9 cellular contexts compared by ENCODE assay signal in genomic region chr2:235505210-235505741, GRCh38. TPM values are rescaled to one million over a fixed set of nuclear protein-coding genes. Genes with fewer than 3 reads are reported as not detected.
A peak's percentile ranks its signal among the peaks of the same experiment; 100 is the strongest.
DNase-seq lines count a peak whose midpoint lies in the region; ATAC-seq and TF ChIP-seq lines count a peak whose summit lies in the region.
"Had no signal": no experiment of that assay in that cellular context is flagged by ENCODE, and none has a peak within 500 bp of the region (broad histone marks: within the 10 kb centered on the region; RNA-seq: fewer than 3 reads in every experiment).

No MANE protein-coding gene starts in this region.

- H3K36me3 Mint-ChIP-seq in stimulated activated naive B cell treated with anti-CD40 and anti-IgM and Interleukin-4, amounts not matched to agents 10 μg/mL and 1 μg/mL and 100 μg/mL, for 72 hours, result no peaks in the 10 kb centered on the region

- POLR2A ChIA-PET in SK-N-SH (lab: Yijun Ruan, JAX), result no interaction called here

- no peaks in the 10 kb centered on the region for H3K9me2 ChIP-seq in SK-N-SH

- H3K27ac ChIP-seq in SK-N-SH (ENCODE audit: low read depth in 2 of 2, low read length in 1 of 2) (peak overlapping the region in 1 of 2 experiments; percentile 30; a peak in 1 of 4 replicates), lower lobe of right lung (peak overlapping the region; percentile 33), tibial nerve (peak overlapping the region in 3 of 4 donors; percentile 60 to 82 (median 80))

- no peak overlapping the region for H3K4me3 ChIP-seq in SK-N-SH (ENCODE audit: low read depth in 2 of 2, low read length in 1 of 2)
- H3K4me3 ChIP-seq in lower lobe of right lung, result peak overlapping the region; percentile 17
- no peak overlapping the region for H3K4me3 ChIP-seq in tibial nerve

- WGBS in SK-N-SH (ENCODE audit: low lambda C conversion rate), result 93% methylated on average over 7 of the region's 7 CpGs
- 44 to 51% methylated on average over 7 of the region's 7 CpGs for WGBS in tibial nerve, 2 donors

- no peak for TF ChIP-seq RAD21 in SK-N-SH (IDR thresholded peaks at IDR 0.05; ENCODE audit: low read length)

- peaks cover 26 to 62% of the 10 kb centered on the region in 2 donors for H3K27me3 Mint-ChIP-seq in stimulated activated naive B cell treated with anti-CD40 and anti-IgM and Interleukin-4, amounts not matched to agents 10 μg/mL and 1 μg/mL and 100 μg/mL, for 72 hours

- no peak overlapping the region for H3K4me2 ChIP-seq in SK-N-SH

- H4K20me1 ChIP-seq in SK-N-SH (ENCODE audit: insufficient read depth), result peaks cover 50% of the 10 kb centered on the region

- intact Hi-C loops in lower lobe of right lung (cut with DNase I), result no loop called here

- H3K4me3 Mint-ChIP-seq in stimulated activated naive B cell treated with anti-CD40 and anti-IgM and Interleukin-4, amounts not matched to agents 10 μg/mL and 1 μg/mL and 100 μg/mL, for 72 hours, result no peak overlapping the region

- peaks cover 3% of the 10 kb centered on the region for H3F3A ChIP-seq in SK-N-SH (replicated peaks; ENCODE audit: insufficient read depth)

- H3K9me3 ChIP-seq in SK-N-SH, result no peaks in the 10 kb centered on the region
- H3K9me3 ChIP-seq in lower lobe of right lung, result no peaks in the 10 kb centered on the region
- H3K9me3 ChIP-seq in tibial nerve, result no peaks in the 10 kb centered on the region

- CTCF ChIA-PET in SK-N-SH (lab: Yijun Ruan, JAX), result interaction anchor here (0.9 to 2.9 kb wide), 4 partner anchors 9 to 89 kb away, joined by 3 to 10 read pairs (median 4); no protein-coding TSS in a partner anchor

- TF ChIP-seq POLR2A in tibial nerve (IDR thresholded peaks at IDR 0.05), result no peak

- peaks cover 76% of the 10 kb centered on the region for H3K79me2 ChIP-seq in SK-N-SH (ENCODE audit: insufficient read depth)

- H2AFZ ChIP-seq in SK-N-SH (ENCODE audit: low read depth), result no peak overlapping the region

- H3K36me3 ChIP-seq in SK-N-SH (replicated peaks in 1 of 2; ENCODE audit: control insufficient read depth in 1 of 2, insufficient read depth in 2 of 2, low read length in 1 of 2) (no peaks in the 10 kb centered on the region), lower lobe of right lung (no peaks in the 10 kb centered on the region), tibial nerve (peaks cover 0 to 4% (median 0%) of the 10 kb centered on the region in 3 donors)

- peaks cover 2 to 5% of the 10 kb centered on the region in 2 donors for H3K9me3 Mint-ChIP-seq in stimulated activated naive B cell treated with anti-CD40 and anti-IgM and Interleukin-4, amounts not matched to agents 10 μg/mL and 1 μg/mL and 100 μg/mL, for 72 hours

- peaks cover 24 to 38% of the 10 kb centered on the region in 2 experiments for H3K4me1 ChIP-seq in SK-N-SH (ENCODE audit: control insufficient read depth in 1 of 2, insufficient read depth in 2 of 2, low read depth in 1 of 2, low read length in 1 of 2)
- H3K4me1 ChIP-seq in lower lobe of right lung, result peaks cover 57% of the 10 kb centered on the region
- H3K4me1 ChIP-seq in tibial nerve, result peaks cover 0 to 66% (median 16%) of the 10 kb centered on the region in 4 donors

- TF ChIP-seq EP300 in SK-N-SH (IDR thresholded peaks at IDR 0.05; ENCODE audit: borderline replicate concordance in 1 of 2, low read depth in 1 of 2, low read length in 1 of 2), result no peak
- no peak for TF ChIP-seq EP300 in tibial nerve (IDR thresholded peaks at IDR 0.05)

- TF ChIP-seq CTCF in SK-N-SH (IDR thresholded peaks at IDR 0.05) (no peak), lower lobe of right lung (IDR thresholded peaks at IDR 0.05) (no peak), tibial nerve (IDR thresholded peaks at IDR 0.05) (no peak)

- ATAC-seq in SK-N-SH treated with all-trans-retinoic acid at 6 μM for 48 hours (no peak), lower lobe of right lung (peak in 1 of 2 donors; percentile 38)
- no peak for ATAC-seq in stimulated activated naive B cell treated with anti-CD40 and anti-IgM and Interleukin-4, amounts not matched to agents 10 μg/mL and 1 μg/mL and 100 μg/mL, for 72 hours (replicated peaks)

- DNase-seq in SK-N-SH (peak; percentile 53), dermis blood vessel endothelial cell (peak; percentile 29), lower lobe of right lung (no peak), tibial nerve (ENCODE audit: low spot score in 2 of 2) (no peak), DMS 273 treated with DMSO at 0.1 percent for 48 hours (lab: John Stamatoyannopoulos, UW) (no peak)
- no peak for DNase-seq in activated CD4-positive, alpha-beta T cell treated with anti-CD3 and anti-CD28 coated beads, Interleukin-2, amount 50 U/mL, for 4 hours
- DNase-seq in stimulated activated naive B cell treated with anti-CD40 and anti-IgM and Interleukin-4, amounts not matched to agents 10 μg/mL and 1 μg/mL and 100 μg/mL, for 72 hours, result no peak
- DNase-seq: GDM1 had no signal

- no peak overlapping the region for H3K27ac Mint-ChIP-seq in stimulated activated naive B cell treated with anti-CD40 and anti-IgM and Interleukin-4, amounts not matched to agents 10 μg/mL and 1 μg/mL and 100 μg/mL, for 72 hours

- no peaks in the 10 kb centered on the region for H3K27me3 ChIP-seq in SK-N-SH (ENCODE audit: insufficient read depth)
- no peaks in the 10 kb centered on the region for H3K27me3 ChIP-seq in lower lobe of right lung (ENCODE audit: low read depth)
- no peaks in the 10 kb centered on the region for H3K27me3 ChIP-seq in tibial nerve

- no peak overlapping the region for H3K9ac ChIP-seq in SK-N-SH

- H3K4me1 Mint-ChIP-seq in stimulated activated naive B cell treated with anti-CD40 and anti-IgM and Interleukin-4, amounts not matched to agents 10 μg/mL and 1 μg/mL and 100 μg/mL, for 72 hours, result peaks cover 0 to 2% of the 10 kb centered on the region in 2 donors

TF ChIP-seq in SK-N-SH, 30 proteins besides CTCF, POLR2A, EP300 and RAD21 (continues in another document):
- no peak for TF ChIP-seq SMC3 (IDR thresholded peaks at IDR 0.05; ENCODE audit: low read depth, low read length)
- TF ChIP-seq MXI1 (IDR thresholded peaks at IDR 0.05; ENCODE audit: low read depth, low read length), result no peak
- no peak for TF ChIP-seq RFX5 (IDR thresholded peaks at IDR 0.05; ENCODE audit: low read length)
- no peak for TF ChIP-seq TAF1 (IDR thresholded peaks at IDR 0.05; ENCODE audit: borderline replicate concordance, low read depth, low read length)
- TF ChIP-seq POLR2AphosphoS5 (IDR thresholded peaks at IDR 0.05; ENCODE audit: low read depth, low read length), result no peak
- TF ChIP-seq GABPA (IDR thresholded peaks at IDR 0.05; ENCODE audit: low read depth), result no peak
- no peak for TF ChIP-seq PBX3 (IDR thresholded peaks at IDR 0.05)
- no peak for TF ChIP-seq IRF3 (IDR thresholded peaks at IDR 0.05; ENCODE audit: low read depth, low read length)

TF ChIP-seq in SK-N-SH treated with all-trans-retinoic acid at 6 μM for 48 hours, 23 proteins besides CTCF, POLR2A, EP300 and RAD21 (continues in another document):
- TF ChIP-seq CSRNP3 (CRISPR knock-in tag; IDR thresholded peaks at IDR 0.05) (no peak), ZFP3 (CRISPR knock-in tag; IDR thresholded peaks at IDR 0.05) (no peak), CREB5 (CRISPR knock-in tag; IDR thresholded peaks at IDR 0.05; ENCODE audit: low read depth) (no peak), RARB (CRISPR knock-in tag; IDR thresholded peaks at IDR 0.05) (no peak), PPARA (CRISPR knock-in tag; IDR thresholded peaks at IDR 0.05; ENCODE audit: borderline replicate concordance) (no peak), CSDC2 (CRISPR knock-in tag; IDR thresholded peaks at IDR 0.05) (no peak), OSR1 (CRISPR knock-in tag; IDR thresholded peaks at IDR 0.05) (no peak), ZNF70 (CRISPR knock-in tag; IDR thresholded peaks at IDR 0.05) (no peak)

RNA-seq across cellular contexts. Expression of gene AGAP1, which starts 11.4 kb away (rescaled TPM):
- 8.8 and 9.4 TPM in 2 replicates for polyA plus RNA-seq in SK-N-SH (2012; rRNA removed)
- 4.9 and 7.6 TPM in 2 replicates for polyA plus RNA-seq in SK-N-SH (2012; cell fraction: cytosol; rRNA removed)
- 9.4 and 9.9 TPM in 2 replicates for polyA plus RNA-seq in SK-N-SH (2012; cell fraction: nucleus; rRNA removed)
- 9.0 and 10.2 TPM in 2 replicates for total RNA-seq in dermis blood vessel endothelial cell
- 36.2 TPM for total RNA-seq in lower lobe of right lung
- 10 to 100 TPM; 33.7 to 39.9 (median 35.6) TPM for total RNA-seq in tibial nerve

Comparison
In these comparisons a context has a peak if more than half of its experiments do, and no peak if none do; other contexts are left out.
1. DNase-seq: peak in SK-N-SH (single experiment) and dermis blood vessel endothelial cell (single experiment); none in lower lobe of right lung (single experiment), tibial nerve (0 of 2), activated CD4-positive, alpha-beta T cell treated with anti-CD3 and anti-CD28 coated beads, Interleukin-2, amount 50 U/mL, for 4 hours (0 of 2), DMS 273 treated with DMSO at 0.1 percent for 48 hours (single experiment) and stimulated activated naive B cell treated with anti-CD40 and anti-IgM and Interleukin-4, amounts not matched to agents 10 μg/mL and 1 μg/mL and 100 μg/mL, for 72 hours (single experiment).